ENCODE assay signal across 23 cellular contexts in genomic region chr10:110910138-110910537, GRCh38.
"Had no signal": no experiment of that assay in that cellular context is flagged by ENCODE, and none has a peak within 500 bp of the region (broad histone marks: within the 10 kb centered on the region; RNA-seq: fewer than 3 reads in every experiment).

No MANE protein-coding gene starts in this region.

- H3K4me1 Mint-ChIP-seq: activated naive CD4-positive, alpha-beta T cell treated with anti-CD3 and anti-CD28 coated beads, Interleukin-2, amount 10 ng/mL, durations not matched to agents 7 days and 5 days had no signal

- H3K4me3 Mint-ChIP-seq: activated CD8-positive, alpha-beta T cell treated with anti-CD3 and anti-CD28 coated beads, Interleukin-2, amount 10 ng/mL, durations not matched to agents 7 days and 5 days; activated naive CD4-positive, alpha-beta T cell treated with anti-CD3 and anti-CD28 coated beads, Interleukin-2, amount 10 ng/mL, durations not matched to agents 7 days and 5 days; stimulated activated memory B cell treated with anti-CD40 and anti-IgM and Interleukin-4, amounts not matched to agents 10 μg/mL and 1 μg/mL and 100 μg/mL, for 72 hours; T-helper 2 cell treated with Interferon-gamma antibody and Interleukin-4, amounts not matched to agents 5 μg/mL and 100 μg/mL, for 36 hours had no signal

- H3K9me3 Mint-ChIP-seq: activated naive CD4-positive, alpha-beta T cell treated with anti-CD3 and anti-CD28 coated beads, Interleukin-2, amount 10 ng/mL, durations not matched to agents 7 days and 5 days; activated T-helper 2 cell treated with anti-CD3 and anti-CD28 coated beads, Interferon-gamma antibody, Interleukin-2, Interleukin-4, amounts not matched to agents 10 μg/mL and 5 μg/mL and 100 μg/mL, durations not matched to agents 14 hours and 24 hours and 36 hours; stimulated activated memory B cell treated with anti-CD40 and anti-IgM and Interleukin-4, amounts not matched to agents 10 μg/mL and 1 μg/mL and 100 μg/mL, for 72 hours; T-helper 2 cell treated with Interferon-gamma antibody and Interleukin-4, amounts not matched to agents 5 μg/mL and 100 μg/mL, for 36 hours had no signal

- H3K27me3 ChIP-seq: brain microvascular endothelial cell, colonic mucosa, dorsolateral prefrontal cortex, esophagus muscularis mucosa, sigmoid colon, upper lobe of left lung had no signal

- H3K9me3 ChIP-seq: colonic mucosa, esophagus muscularis mucosa, sigmoid colon, upper lobe of left lung had no signal

- DNase-seq: activated CD4-positive, alpha-beta T cell treated with anti-CD3 and anti-CD28 coated beads, Interleukin-2, amount 50 U/mL, for 1 hour; activated CD8-positive, alpha-beta T cell treated with anti-CD3 and anti-CD28 coated beads, Interleukin-2, amount 10 ng/mL, durations not matched to agents 7 days and 5 days; activated naive CD4-positive, alpha-beta T cell treated with anti-CD3 and anti-CD28 coated beads, Interleukin-2, amount 10 ng/mL, durations not matched to agents 7 days and 5 days; aorta; brain microvascular endothelial cell; central memory CD4-positive, alpha-beta T cell; colonic mucosa; dorsolateral prefrontal cortex; glutamatergic neuron; hypothalamus; occipital lobe; retina; sigmoid colon; stimulated activated CD4-positive, alpha-beta T cell treated with anti-CD3 and anti-CD28 coated beads, Interleukin-15, amount 100 ng/mL, for 24 hours; upper lobe of left lung had no signal

- H3K36me3 ChIP-seq: brain microvascular endothelial cell, colonic mucosa, upper lobe of left lung had no signal

- ATAC-seq: activated CD4-positive, CD25-positive, alpha-beta regulatory T cell treated with anti-CD3 and anti-CD28 coated beads, Interleukin-2, amount 50 U/mL, for 24 hours; activated CD8-positive, alpha-beta T cell treated with anti-CD3 and anti-CD28 coated beads, Interleukin-2, amount 10 ng/mL, durations not matched to agents 7 days and 5 days; stimulated activated memory B cell treated with anti-CD40 and anti-IgM and Interleukin-4, amounts not matched to agents 10 μg/mL and 1 μg/mL and 100 μg/mL, for 72 hours had no signal

- H3K27ac Mint-ChIP-seq: activated CD8-positive, alpha-beta T cell treated with anti-CD3 and anti-CD28 coated beads, Interleukin-2, amount 10 ng/mL, durations not matched to agents 7 days and 5 days; activated naive CD4-positive, alpha-beta T cell treated with anti-CD3 and anti-CD28 coated beads, Interleukin-2, amount 10 ng/mL, durations not matched to agents 7 days and 5 days; activated T-helper 2 cell treated with anti-CD3 and anti-CD28 coated beads, Interferon-gamma antibody, Interleukin-2, Interleukin-4, amounts not matched to agents 10 μg/mL and 5 μg/mL and 100 μg/mL, durations not matched to agents 14 hours and 24 hours and 36 hours; stimulated activated memory B cell treated with anti-CD40 and anti-IgM and Interleukin-4, amounts not matched to agents 10 μg/mL and 1 μg/mL and 100 μg/mL, for 72 hours; T-helper 2 cell treated with Interferon-gamma antibody and Interleukin-4, amounts not matched to agents 5 μg/mL and 100 μg/mL, for 36 hours had no signal

- H3K4me3 ChIP-seq: colonic mucosa, dorsolateral prefrontal cortex, esophagus muscularis mucosa, sigmoid colon, SK-N-MC, smooth muscle cell, upper lobe of left lung had no signal

- H3K4me1 ChIP-seq: colonic mucosa, sigmoid colon, upper lobe of left lung had no signal

- H3K27me3 Mint-ChIP-seq: activated naive CD4-positive, alpha-beta T cell treated with anti-CD3 and anti-CD28 coated beads, Interleukin-2, amount 10 ng/mL, durations not matched to agents 7 days and 5 days; stimulated activated memory B cell treated with anti-CD40 and anti-IgM and Interleukin-4, amounts not matched to agents 10 μg/mL and 1 μg/mL and 100 μg/mL, for 72 hours had no signal

- H3K27ac ChIP-seq: brain microvascular endothelial cell, colonic mucosa, dorsolateral prefrontal cortex, esophagus muscularis mucosa, sigmoid colon, upper lobe of left lung, VCaP had no signal
